ENCODE assay signal across 17 cellular contexts in the genomic region with DNA sequence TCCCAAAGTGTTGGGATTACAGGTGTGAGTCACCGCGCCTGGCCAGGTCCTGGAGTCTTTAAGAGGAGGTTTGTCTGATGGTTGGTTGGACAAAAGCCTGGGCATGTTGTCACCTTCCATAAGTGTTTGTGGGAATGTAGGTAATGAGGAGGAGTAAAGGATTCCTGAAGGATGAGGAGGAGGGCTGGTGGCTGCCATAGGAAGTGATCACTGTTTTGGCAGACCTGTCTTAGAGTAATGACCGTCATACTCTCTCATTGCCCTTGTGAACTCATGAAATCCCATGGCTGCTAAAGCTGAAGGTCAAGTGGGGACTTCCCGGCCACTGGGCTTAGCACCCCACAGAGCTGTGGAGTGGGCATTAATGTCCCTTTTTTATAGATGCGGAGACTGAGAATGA. TPM values are rescaled to one million over a fixed set of nuclear protein-coding genes. Genes with fewer than 3 reads are reported as not detected.
A peak's percentile ranks its signal among the peaks of the same experiment; 100 is the strongest.
DNase-seq lines count a peak whose midpoint lies in the region; ATAC-seq, FAIRE-seq and TF ChIP-seq lines count a peak whose summit lies in the region.
"Had no signal": no experiment of that assay in that cellular context is flagged by ENCODE, and none has a peak within 500 bp of the region (broad histone marks: within the 10 kb centered on the region; RNA-seq: fewer than 3 reads in every experiment).

No MANE protein-coding gene starts in this region.

- FAIRE-seq in HepG2 (lab: Jason Lieb, UNC), result peak; percentile 26
- FAIRE-seq: small intestine had no signal

- no peaks in the 10 kb centered on the region for H3K27me3 ChIP-seq in RWPE2 (ENCODE audit: insufficient read depth, poor library complexity, severe bottlenecking)
- no peaks in the 10 kb centered on the region for H3K27me3 ChIP-seq in HepG2 (ENCODE audit: control insufficient read depth in 1 of 2, insufficient read depth in 2 of 2, low read length in 2 of 2)
- no peaks in the 10 kb centered on the region for H3K27me3 ChIP-seq in effector memory CD4-positive, alpha-beta T cell (replicated peaks; ENCODE audit: control insufficient read depth, insufficient read depth, low read length, poor library complexity, severe bottlenecking)
- H3K27me3 ChIP-seq in esophagus squamous epithelium, result no peaks in the 10 kb centered on the region
- H3K27me3 ChIP-seq: stomach had no signal

- TF ChIP-seq CTCF in RWPE2 (IDR thresholded peaks at IDR 0.05; ENCODE audit: poor library complexity, severe bottlenecking) (no peak), HepG2 (CRISPR knock-in tag; IDR thresholded peaks at IDR 0.05) (no peak), esophagus squamous epithelium (IDR thresholded peaks at IDR 0.05) (no peak)

- peaks cover 80% of the 10 kb centered on the region for H3K79me2 ChIP-seq in HepG2 (ENCODE audit: insufficient read depth, low read length)

- H3K36me3 ChIP-seq in RWPE2 (ENCODE audit: low read depth) (no peaks in the 10 kb centered on the region), HepG2 (replicated peaks in 1 of 2; ENCODE audit: control insufficient read depth in 1 of 2, insufficient read depth in 2 of 2, low read length in 2 of 2) (no peaks in the 10 kb centered on the region; a peak in 1 of 5 replicates), esophagus squamous epithelium (no peaks in the 10 kb centered on the region)
- no peaks in the 10 kb centered on the region for H3K36me3 ChIP-seq in effector memory CD4-positive, alpha-beta T cell (ENCODE audit: control insufficient read depth, insufficient read depth, low read length)
- H3K36me3 ChIP-seq: stomach had no signal

- CTCF ChIA-PET in HepG2 (lab: Yijun Ruan, JAX; ENCODE audit: low intra/inter-chr PET ratio, low total read pairs), result no interaction called here

- H3K27ac ChIP-seq in RWPE2 (ENCODE audit: poor library complexity, severe bottlenecking) (peak overlapping the region; percentile 87), HepG2 (ENCODE audit: extremely low read length, insufficient read depth, low read length) (no peak overlapping the region), esophagus squamous epithelium (no peak overlapping the region)
- H3K27ac ChIP-seq in effector memory CD4-positive, alpha-beta T cell (ENCODE audit: insufficient read depth, low read length, poor library complexity, severe bottlenecking), result no peak overlapping the region
- H3K27ac ChIP-seq: stomach had no signal

- WGBS in HepG2 (ENCODE audit: low lambda C conversion rate), result 86% methylated on average over 5 of the region's 5 CpGs
- 46 to 66% methylated on average over 3 to 5 of the region's 5 CpGs for WGBS in esophagus squamous epithelium, 2 donors

- peaks cover 35% of the 10 kb centered on the region for H3K4me1 ChIP-seq in RWPE2 (ENCODE audit: insufficient read depth, poor library complexity, severe bottlenecking)
- peaks cover 8% of the 10 kb centered on the region for H3K4me1 ChIP-seq in HepG2 (ENCODE audit: insufficient read depth, low read length)
- peaks cover 10% of the 10 kb centered on the region for H3K4me1 ChIP-seq in effector memory CD4-positive, alpha-beta T cell (ENCODE audit: control insufficient read depth, insufficient read depth, low read length, poor library complexity, severe bottlenecking)
- peaks cover 0 to 56% (median 23%) of the 10 kb centered on the region in 3 donors for H3K4me1 ChIP-seq in esophagus squamous epithelium

- intact Hi-C loops in HepG2 (cut with micrococcal nuclease; ENCODE audit: unreplicated experiment) (no loop called here), esophagus squamous epithelium (cut with DNase I) (no loop called here)

- H3K9me3 ChIP-seq in RWPE2 (ENCODE audit: severe bottlenecking) (no peaks in the 10 kb centered on the region), HepG2 (ENCODE audit: low read length) (no peaks in the 10 kb centered on the region), esophagus squamous epithelium (no peaks in the 10 kb centered on the region)
- no peaks in the 10 kb centered on the region for H3K9me3 ChIP-seq in effector memory CD4-positive, alpha-beta T cell (ENCODE audit: control insufficient read depth, low read length)
- H3K9me3 ChIP-seq: stomach had no signal

- peak; percentile 85 for DNase-seq in A172 (ENCODE audit: low spot score)
- DNase-seq in Caki2 (ENCODE audit: low read depth), result peak; percentile 65
- no peak for DNase-seq in RWPE2 (ENCODE audit: low spot score)
- DNase-seq in HepG2 (ENCODE audit: low spot score), result no peak
- no peak for DNase-seq in hippocampal formation (lab: John Stamatoyannopoulos, UW)
- no peak for DNase-seq in effector memory CD4-positive, alpha-beta T cell
- no peak for DNase-seq in esophagus squamous epithelium (lab: John Stamatoyannopoulos, UW)
- DNase-seq: activated CD4-positive, alpha-beta T cell treated with anti-CD3 and anti-CD28 coated beads, Interleukin-2, amount 50 U/mL, for 1 hour; AML-193; DMS79; NCI-H1930; NCI-H748 treated with DMSO at 0.1 percent for 48 hours; occipital lobe; small intestine; stomach; T-helper 2 cell had no signal

- in situ Hi-C loops in Caki2 (cut with HindIII; ENCODE audit: low pct_unique_long_range_greater_than_20kb, low sequenced_read_pairs), result no loop called here
- in situ Hi-C loops in HepG2 (cut with HindIII; ENCODE audit: extremely low pct_ligation_motif_present, low pct_unique_long_range_greater_than_20kb), result no loop called here

- TF ChIP-seq POLR2A in HepG2 (IDR thresholded peaks at IDR 0.05; ENCODE audit: insufficient read depth in 1 of 2, low read depth in 2 of 2, low read length in 2 of 2), result no peak
- no peak for TF ChIP-seq POLR2A in esophagus squamous epithelium (IDR thresholded peaks at IDR 0.05)

- no peak overlapping the region for H2AFZ ChIP-seq in HepG2 (ENCODE audit: low read length)

- TF ChIP-seq EP300 in HepG2 (IDR thresholded peaks at IDR 0.05; ENCODE audit: low read depth in 2 of 2, low read length in 2 of 2) (no peak), HepG2 (CRISPR knock-in tag; IDR thresholded peaks at IDR 0.05; ENCODE audit: borderline replicate concordance) (no peak)

- no peak for TF ChIP-seq RAD21 in HepG2 (CRISPR knock-in tag; IDR thresholded peaks at IDR 0.05)

- H3K4me3 ChIP-seq in RWPE2 (ENCODE audit: severe bottlenecking) (no peak overlapping the region), HepG2 (replicated peaks in 1 of 3; ENCODE audit: insufficient read depth in 1 of 3, low read depth in 2 of 3, low read length in 3 of 3) (no peak overlapping the region), esophagus squamous epithelium (no peak overlapping the region)
- no peak overlapping the region for H3K4me3 ChIP-seq in effector memory CD4-positive, alpha-beta T cell (ENCODE audit: insufficient read depth, low read depth, low read length, poor library complexity, severe bottlenecking)
- H3K4me3 ChIP-seq: stomach had no signal

- POLR2A ChIA-PET in HepG2 (lab: Yijun Ruan, JAX), result interaction anchor here (0.6 kb wide), 1 partner anchor 8 kb away, joined by 3 read pairs; no protein-coding TSS in a partner anchor

- no TSS peak for BruUV-seq in HepG2 (replicated peaks; lab: Mats Ljungman, UMichigan)

- H3K9ac ChIP-seq in HepG2 (ENCODE audit: insufficient read depth, low read depth, low read length), result no peak overlapping the region

- peaks cover 8% of the 10 kb centered on the region for H4K20me1 ChIP-seq in HepG2 (ENCODE audit: insufficient read depth, low read length)

- ATAC-seq in RWPE2 (ENCODE audit: low read depth) (peak; percentile 65), HepG2 (peak; percentile 24; the same call in 1 of the 3 replicates), HG03135 (IDR thresholded peaks at IDR 0.05; ENCODE audit: unreplicated experiment) (no peak)

- no peak overlapping the region for H3K4me2 ChIP-seq in HepG2 (ENCODE audit: low read depth, low read length)

TF ChIP-seq in HepG2, 621 proteins besides CTCF, POLR2A, EP300 and RAD21:
- no peak for TF ChIP-seq CBX1 (IDR thresholded peaks at IDR 0.05; ENCODE audit: low read depth)
TF ChIP-seq in HepG2: peak in this region for 0.

RNA-seq across cellular contexts. Expression of gene TENT4B, which starts 40.5 kb away (rescaled TPM):
- total RNA-seq in A172 (2014; rRNA removed; shearing (Covaris generic)), result 7.4 and 11.2 TPM in 2 replicates
- 3.3 and 4.2 TPM in 2 replicates for total RNA-seq in Caki2 (2014; rRNA removed; shearing (Covaris generic); ENCODE audit: low replicate concordance)
- total RNA-seq in HepG2 (2016; rRNA removed; fragmentation: Illumina TruSeq; extraction: Trizol), result 32.8 and 36.0 TPM in 2 replicates
- total RNA-seq in HepG2 (2016; cell fraction: cytosol; rRNA removed; fragmentation: Illumina TruSeq; extraction: Trizol; ENCODE audit: low read depth), result 2.9 and 4.3 TPM in 2 replicates
- 32.0 and 35.5 TPM in 2 replicates for total RNA-seq in HepG2 (2016; cell fraction: insoluble cytoplasmic fraction; rRNA removed; fragmentation: Illumina TruSeq; extraction: Trizol)
- 13.6 and 15.7 TPM in 2 replicates for total RNA-seq in HepG2 (2016; cell fraction: membrane; rRNA removed; fragmentation: Illumina TruSeq; extraction: Trizol)
- total RNA-seq in HepG2 (2016; cell fraction: nucleus; rRNA removed; fragmentation: Illumina TruSeq; extraction: Trizol), result 27.7 and 32.7 TPM in 2 replicates
- 12.0 and 15.0 TPM in 2 replicates for polyA plus RNA-seq in HepG2 (2011; rRNA removed)
- 6.2 and 9.6 TPM in 2 replicates for polyA plus RNA-seq in HepG2 (2011; cell fraction: cytosol; rRNA removed)
- 7.0 and 7.5 TPM in 2 replicates for polyA plus RNA-seq in HepG2 (2011; cell fraction: nucleus; rRNA removed)
- 12.9 and 15.1 TPM in 2 replicates for polyA plus RNA-seq in HepG2 (2012)
- polyA plus RNA-seq in HepG2 (2016; cell fraction: cytosol; fragmentation: Illumina TruSeq; extraction: Trizol; ENCODE audit: low read depth), result 0.93 and 0.94 TPM in 2 replicates
- polyA plus RNA-seq in HepG2 (2016; cell fraction: insoluble cytoplasmic fraction; fragmentation: Illumina TruSeq; extraction: Trizol; ENCODE audit: low read depth), result 29.7 and 32.3 TPM in 2 replicates
- polyA plus RNA-seq in HepG2 (2016; cell fraction: membrane; fragmentation: Illumina TruSeq; extraction: Trizol; ENCODE audit: low read depth), result 5.3 and 6.4 TPM in 2 replicates
- polyA plus RNA-seq in HepG2 (2016; cell fraction: nucleus; fragmentation: Illumina TruSeq; extraction: Trizol; ENCODE audit: insufficient read depth, low read depth), result 32.1 and 32.7 TPM in 2 replicates
- 11.8 and 15.0 TPM in 2 replicates for polyA minus RNA-seq in HepG2 (2011; rRNA and poly(A)+ RNA removed; ENCODE audit: low replicate concordance)
- 21.1 and 22.3 TPM in 2 replicates for polyA minus RNA-seq in HepG2 (2011; cell fraction: cytosol; rRNA and poly(A)+ RNA removed)
- 33.9 and 35.8 TPM in 2 replicates for polyA minus RNA-seq in HepG2 (2011; cell fraction: nucleus; rRNA and poly(A)+ RNA removed)
- 10 to 100 TPM in 1 of 4 donors, 1 to 10 TPM in 3; 6.3 to 11.4 (median 8.4) TPM for total RNA-seq in esophagus squamous epithelium

Comparison
In these comparisons a context has a peak if more than half of its experiments do, and no peak if none do; other contexts are left out.
1. DNase-seq: peak in A172 (single experiment) and Caki2 (single experiment); none in RWPE2 (single experiment), HepG2 (single experiment), hippocampal formation (0 of 2), effector memory CD4-positive, alpha-beta T cell (0 of 3) and esophagus squamous epithelium (single experiment).